8 cellular contexts compared by ENCODE assay signal in genomic region chr10:7817984-7818294, GRCh38. TPM values are rescaled to one million over a fixed set of nuclear protein-coding genes. Genes with fewer than 3 reads are reported as not detected.
DNase-seq lines count a peak whose midpoint lies in the region; ATAC-seq, FAIRE-seq and TF ChIP-seq lines count a peak whose summit lies in the region.

No MANE protein-coding gene starts in this region.

- H3K4me1 ChIP-seq in cardiac muscle cell (ENCODE audit: low read depth) (peaks cover 6% of the 10 kb centered on the region), small intestine (ENCODE audit: control insufficient read depth in 2 of 2, insufficient read depth in 1 of 2, low read depth in 1 of 2, low read length in 1 of 2) (peaks cover 0 to 8% of the 10 kb centered on the region in 2 donors)

- WGBS in small intestine, 3 donors, result 0 to 2% (median 0%) methylated on average over 10 of the region's 10 CpGs

- peak overlapping the region; percentile 41 for H3K9ac ChIP-seq in SK-N-MC (ENCODE audit: insufficient read length)

- FAIRE-seq in small intestine (lab: Jason Lieb, UNC), result no peak

- H3K27me3 ChIP-seq in cardiac muscle cell, result peaks cover 16% of the 10 kb centered on the region
- H3K27me3 ChIP-seq in small intestine (ENCODE audit: control insufficient read depth in 2 of 2, insufficient read depth in 2 of 2, low read length in 2 of 2), result no peaks in the 10 kb centered on the region

- ATAC-seq in GM21737 (IDR thresholded peaks at IDR 0.05; ENCODE audit: unreplicated experiment) (peak; percentile 6), GM21526 (IDR thresholded peaks at IDR 0.05; ENCODE audit: low FRiP score, unreplicated experiment) (no peak), GM21381 (IDR thresholded peaks at IDR 0.05; ENCODE audit: unreplicated experiment) (no peak)
- no peak for ATAC-seq in activated CD4-positive, CD25-positive, alpha-beta regulatory T cell treated with anti-CD3 and anti-CD28 coated beads, Interleukin-2, amount 50 U/mL, for 24 hours

- H3K9me3 ChIP-seq in SK-N-MC (ENCODE audit: low read depth, low read length), result no peaks in the 10 kb centered on the region
- no peaks in the 10 kb centered on the region for H3K9me3 ChIP-seq in cardiac muscle cell (ENCODE audit: low read depth)
- no peaks in the 10 kb centered on the region for H3K9me3 ChIP-seq in small intestine (ENCODE audit: control insufficient read depth, low read depth)

- TF ChIP-seq CTCF in AG09309 (IDR thresholded peaks at IDR 0.05; ENCODE audit: control insufficient read depth, insufficient read depth, low read depth, low read length, missing control alignments) (no peak), cardiac muscle cell (IDR thresholded peaks at IDR 0.05; ENCODE audit: low read depth, low read length) (no peak)

- H3K36me3 ChIP-seq in SK-N-MC (ENCODE audit: insufficient read depth, low read length) (no peaks in the 10 kb centered on the region), cardiac muscle cell (no peaks in the 10 kb centered on the region), small intestine (ENCODE audit: control insufficient read depth in 2 of 2, insufficient read depth in 2 of 2, low read length in 2 of 2) (no peaks in the 10 kb centered on the region)

- H3K4me3 ChIP-seq in AG09309 (ENCODE audit: control insufficient read depth, low read depth, low read length) (peak overlapping the region; percentile 73), SK-N-MC (peak overlapping the region; percentile 87), cardiac muscle cell (peak overlapping the region; percentile 57), small intestine (ENCODE audit: low read depth in 1 of 2, low read length in 2 of 2) (peak overlapping the region; percentile 79 to 88)

- no peak for DNase-seq in AG09309 (ENCODE audit: low read depth)
- no peak for DNase-seq in SK-N-MC (ENCODE audit: low read depth, low spot score)
- no peak for DNase-seq in cardiac muscle cell (ENCODE audit: low read depth in 1 of 2, low spot score in 1 of 2)
- DNase-seq in small intestine, result no peak

- no peak overlapping the region for H3K27ac ChIP-seq in SK-N-MC
- H3K27ac ChIP-seq in cardiac muscle cell, result no peak overlapping the region
- peak overlapping the region in 1 of 2 donors; percentile 37 for H3K27ac ChIP-seq in small intestine (ENCODE audit: low read depth in 1 of 2, low read length in 1 of 2)

RNA-seq across cellular contexts. Expression of gene TAF3, which starts 0.4 kb away (rescaled TPM):
- total RNA-seq in cardiac muscle cell, result 3.9 and 4.1 TPM in 2 replicates
- polyA plus RNA-seq in cardiac muscle cell (7.3 and 7.7 TPM in 2 replicates), small intestine (1 to 10 TPM; 3.4 to 5.4 (median 3.8) TPM)

RNA-seq across cellular contexts. Expression of gene ATP5F1C, which starts 30.0 kb away (rescaled TPM):
- 341 and 498 TPM in 2 replicates for total RNA-seq in cardiac muscle cell
- polyA plus RNA-seq in cardiac muscle cell (714 and 811 TPM in 2 replicates), small intestine (1,000 to 10,000 TPM in 1 of 3 donors, 100 to 1,000 TPM in 2; 479 to 1,460 (median 744) TPM)

RNA-seq across cellular contexts. Expression of gene KIN, which starts 30.1 kb away (rescaled TPM):
- 3.2 and 7.4 TPM in 2 replicates for total RNA-seq in cardiac muscle cell
- 7.3 and 16.8 TPM in 2 replicates for polyA plus RNA-seq in cardiac muscle cell
- 10 to 100 TPM in 1 of 3 donors, 1 to 10 TPM in 2; 7.0 to 12.7 (median 7.3) TPM for polyA plus RNA-seq in small intestine
